20 cellular contexts compared by ENCODE assay signal in the genomic region with DNA sequence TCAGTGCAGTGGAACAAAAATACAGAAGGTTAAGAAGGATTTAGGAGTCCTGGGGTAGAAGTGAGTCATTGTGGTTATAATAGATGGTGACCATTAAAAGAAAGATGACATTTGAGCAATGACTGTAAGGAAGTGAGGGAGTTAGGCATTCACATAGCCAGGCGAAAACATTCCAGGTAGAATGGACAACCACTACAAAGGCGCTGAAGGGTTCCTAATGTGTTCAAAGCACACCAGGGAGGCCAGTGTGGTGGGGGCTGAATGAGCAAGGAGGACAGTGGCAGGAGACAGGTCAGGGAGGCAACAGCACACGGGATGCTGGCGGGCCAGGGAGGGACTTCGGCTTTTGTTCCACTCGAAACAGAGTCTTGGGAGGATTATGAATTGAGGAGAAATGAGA.
DNase-seq lines count a peak whose midpoint lies in the region; ATAC-seq, FAIRE-seq and TF ChIP-seq lines count a peak whose summit lies in the region.
"Had no signal": no experiment of that assay in that cellular context is flagged by ENCODE, and none has a peak within 500 bp of the region (broad histone marks: within the 10 kb centered on the region; RNA-seq: fewer than 3 reads in every experiment).

No MANE protein-coding gene starts in this region.

- no peaks in the 10 kb centered on the region for H4K20me1 ChIP-seq in astrocyte (ENCODE audit: insufficient read depth, low read length)
- H4K20me1 ChIP-seq: BLaER1 treated with 17β-estradiol and CSF1 and Interleukin-3, amounts not matched to agents 10 nM and 100 nM had no signal

- no peaks in the 10 kb centered on the region for H3K36me3 ChIP-seq in astrocyte (ENCODE audit: insufficient read depth, low read length)
- H3K36me3 ChIP-seq in MG63, result no peaks in the 10 kb centered on the region
- H3K36me3 ChIP-seq: BLaER1 treated with 17β-estradiol and CSF1 and Interleukin-3, amounts not matched to agents 10 nM and 100 nM had no signal

- FAIRE-seq in H54 (lab: Jason Lieb, UNC), result peak; percentile 91
- FAIRE-seq in astrocyte (lab: Jason Lieb, UNC), result no peak
- no peak for FAIRE-seq in urothelium cell line (lab: Jason Lieb, UNC)
- FAIRE-seq: GM19239, K562, RCC 7860 had no signal

- H3K4me3 ChIP-seq in astrocyte (ENCODE audit: insufficient read depth, low read depth, low read length) (no peak overlapping the region), MG63 (no peak overlapping the region)
- H3K4me3 ChIP-seq: BLaER1 treated with 17β-estradiol and CSF1 and Interleukin-3, amounts not matched to agents 10 nM and 100 nM; K562 had no signal

- no peaks in the 10 kb centered on the region for H3K9me3 Mint-ChIP-seq in astrocyte (ENCODE audit: unreplicated experiment)
- peaks cover 2% of the 10 kb centered on the region for H3K9me3 Mint-ChIP-seq in activated CD4-positive, alpha-beta T cell treated with anti-CD3 and anti-CD28 coated beads for 36 hours (ENCODE audit: low read depth)
- no peaks in the 10 kb centered on the region for H3K9me3 Mint-ChIP-seq in HFFc6

- no peak overlapping the region for H2AFZ ChIP-seq in astrocyte (ENCODE audit: low read depth, low read length)

- no peaks in the 10 kb centered on the region for H3K79me2 ChIP-seq in astrocyte (ENCODE audit: insufficient read depth, low read length)

- TF ChIP-seq POLR2A in H54 (IDR thresholded peaks at IDR 0.05; ENCODE audit: low read depth, low read length), result no peak

- H3K36me3 Mint-ChIP-seq in astrocyte (ENCODE audit: low read depth, unreplicated experiment) (no peaks in the 10 kb centered on the region), HFFc6 (ENCODE audit: low read depth) (no peaks in the 10 kb centered on the region)
- H3K36me3 Mint-ChIP-seq in activated CD4-positive, alpha-beta T cell treated with anti-CD3 and anti-CD28 coated beads for 36 hours (ENCODE audit: low read depth), result no peaks in the 10 kb centered on the region

- CTCF ChIA-PET in activated CD4-positive, alpha-beta T cell treated with anti-CD3 and anti-CD28 coated beads for 36 hours (lab: Charles Lee), result no interaction called here

- peak; percentile 34 for DNase-seq in H54 (ENCODE audit: insufficient read length, low spot score)
- peak; percentile 83 for DNase-seq in astrocyte (ENCODE audit: low read depth)
- peak; percentile 76 for DNase-seq in kidney tubule cell (ENCODE audit: low spot score)
- peak; percentile 9 for DNase-seq in urothelium cell line (ENCODE audit: low spot score)
- no peak for DNase-seq in activated CD4-positive, alpha-beta T cell treated with anti-CD3 and anti-CD28 coated beads for 36 hours
- no peak for DNase-seq in MG63
- no peak for DNase-seq in HFFc6
- DNase-seq: DMS 273 treated with DMSO at 0.1 percent for 48 hours; DND-41; GDM1; HCEC 1CT; MV-4-11; NCI-H1694 treated with DMSO at 0.1 percent for 48 hours; NCI-H748 treated with DMSO at 0.1 percent for 48 hours; NK-92 treated with Interleukin-12 subunit alpha and Interleukin-12 subunit beta, amount 100 ng/mL, for 24 hours; Right ventricle myocardium superior had no signal

- H3K4me1 Mint-ChIP-seq in astrocyte (ENCODE audit: low read depth, unreplicated experiment), result peaks cover 10% of the 10 kb centered on the region
- no peaks in the 10 kb centered on the region for H3K4me1 Mint-ChIP-seq in activated CD4-positive, alpha-beta T cell treated with anti-CD3 and anti-CD28 coated beads for 36 hours
- H3K4me1 Mint-ChIP-seq in HFFc6 (ENCODE audit: low read depth), result no peaks in the 10 kb centered on the region

- H3K27me3 Mint-ChIP-seq in astrocyte (ENCODE audit: low read depth, unreplicated experiment) (no peaks in the 10 kb centered on the region), HFFc6 (ENCODE audit: insufficient read depth) (no peaks in the 10 kb centered on the region)
- no peaks in the 10 kb centered on the region for H3K27me3 Mint-ChIP-seq in activated CD4-positive, alpha-beta T cell treated with anti-CD3 and anti-CD28 coated beads for 36 hours

- POLR2A ChIA-PET in activated CD4-positive, alpha-beta T cell treated with anti-CD3 and anti-CD28 coated beads for 36 hours (lab: Charles Lee), result no interaction called here

- intact Hi-C loops in activated CD4-positive, alpha-beta T cell treated with anti-CD3 and anti-CD28 coated beads for 36 hours (cut with DNase I, micrococcal nuclease), result no loop called here

- H3K27me3 ChIP-seq in astrocyte (ENCODE audit: insufficient read depth, low read length) (no peaks in the 10 kb centered on the region), MG63 (no peaks in the 10 kb centered on the region)
- H3K27me3 ChIP-seq: BLaER1 treated with 17β-estradiol and CSF1 and Interleukin-3, amounts not matched to agents 10 nM and 100 nM had no signal

- peaks cover 13% of the 10 kb centered on the region for H3K4me1 ChIP-seq in astrocyte (ENCODE audit: insufficient read depth, low read length)
- H3K4me1 ChIP-seq: BLaER1 treated with 17β-estradiol and CSF1 and Interleukin-3, amounts not matched to agents 10 nM and 100 nM had no signal

- H3K27ac ChIP-seq in astrocyte (ENCODE audit: low read depth, low read length), result no peak overlapping the region
- H3K27ac ChIP-seq: BLaER1 treated with 17β-estradiol and CSF1 and Interleukin-3, amounts not matched to agents 10 nM and 100 nM had no signal

- H3K9me3 ChIP-seq in astrocyte (ENCODE audit: insufficient read depth, low read depth, low read length) (no peaks in the 10 kb centered on the region), MG63 (no peaks in the 10 kb centered on the region)
- H3K9me3 ChIP-seq: BLaER1 treated with 17β-estradiol and CSF1 and Interleukin-3, amounts not matched to agents 10 nM and 100 nM had no signal

- no peak overlapping the region for H3K4me3 Mint-ChIP-seq in astrocyte (ENCODE audit: unreplicated experiment)
- no peak overlapping the region for H3K4me3 Mint-ChIP-seq in activated CD4-positive, alpha-beta T cell treated with anti-CD3 and anti-CD28 coated beads for 36 hours
- H3K4me3 Mint-ChIP-seq in HFFc6, result no peak overlapping the region

- H3K4me2 ChIP-seq in astrocyte (ENCODE audit: low read length), result peak overlapping the region; percentile 52
- H3K4me2 ChIP-seq: BLaER1 treated with 17β-estradiol and CSF1 and Interleukin-3, amounts not matched to agents 10 nM and 100 nM had no signal

- no peak for ATAC-seq in activated CD4-positive, alpha-beta T cell treated with anti-CD3 and anti-CD28 coated beads for 36 hours
- ATAC-seq: K562 had no signal

- peak overlapping the region; percentile 36 for H3K27ac Mint-ChIP-seq in astrocyte (ENCODE audit: unreplicated experiment)
- no peak overlapping the region for H3K27ac Mint-ChIP-seq in activated CD4-positive, alpha-beta T cell treated with anti-CD3 and anti-CD28 coated beads for 36 hours
- H3K27ac Mint-ChIP-seq in HFFc6, result no peak overlapping the region

- no peak overlapping the region for H3K9ac ChIP-seq in astrocyte (ENCODE audit: low read length)
- H3K9ac ChIP-seq: BLaER1 treated with 17β-estradiol and CSF1 and Interleukin-3, amounts not matched to agents 10 nM and 100 nM had no signal

- no peak for TF ChIP-seq CTCF in astrocyte (IDR thresholded peaks at IDR 0.05; ENCODE audit: insufficient read depth, low read depth, low read length)
- TF ChIP-seq CTCF in HFFc6 (IDR thresholded peaks at IDR 0.05), result no peak

Comparison
In these comparisons a context has a peak if more than half of its experiments do, and no peak if none do; other contexts are left out.
1. DNase-seq: peak in H54 (single experiment), astrocyte (single experiment), kidney tubule cell (single experiment) and urothelium cell line (single experiment); none in activated CD4-positive, alpha-beta T cell treated with anti-CD3 and anti-CD28 coated beads for 36 hours (single experiment), MG63 (single experiment) and HFFc6 (single experiment).